In genomic region chr1:154225370-154225769, GRCh38 we compare ENCODE assay signal across 1 cellular context.
A peak's percentile ranks its signal among the peaks of the same experiment; 100 is the strongest.
TF ChIP-seq lines count a peak whose summit lies in the region.

No MANE protein-coding gene starts in this region.

TF ChIP-seq in HepG2, 621 proteins besides CTCF, POLR2A, EP300 and RAD21:
- TF ChIP-seq ZNF770 (CRISPR knock-in tag; IDR thresholded peaks at IDR 0.05) (peak; percentile 91), ZBTB44 (CRISPR knock-in tag; IDR thresholded peaks at IDR 0.05) (no peak)
